Comparison of ENCODE assay signal across 8 cellular contexts in genomic region chr12:27525373-27525772, GRCh38. TPM values are rescaled to one million over a fixed set of nuclear protein-coding genes. Genes with fewer than 3 reads are reported as not detected.
DNase-seq lines count a peak whose midpoint lies in the region; ATAC-seq and TF ChIP-seq lines count a peak whose summit lies in the region.

No MANE protein-coding gene starts in this region.

- H3K27me3 ChIP-seq in ACC112 (ENCODE audit: insufficient read depth, low read length) (no peaks in the 10 kb centered on the region), uterus (no peaks in the 10 kb centered on the region), WERI-Rb-1 (ENCODE audit: insufficient read depth, low read depth, severe bottlenecking) (no peaks in the 10 kb centered on the region)

- DNase-seq in HT1080 (ENCODE audit: low read depth) (peak; percentile 92), MCF 10A (ENCODE audit: unreplicated experiment) (peak; percentile 78), medulla oblongata (ENCODE audit: extremely low spot score) (peak; percentile 59), uterus (peak in 1 of 2 donors; percentile 51), WERI-Rb-1 (no peak), NCI-H82 treated with DMSO at 0.1 percent for 48 hours (lab: John Stamatoyannopoulos, UW; ENCODE audit: unreplicated experiment) (no peak)

- TF ChIP-seq CTCF in MCF 10A (IDR thresholded peaks at IDR 0.05; ENCODE audit: unreplicated experiment): no peak
- TF ChIP-seq CTCF in uterus (IDR thresholded peaks at IDR 0.05): no peak
- no peak for TF ChIP-seq CTCF in WERI-Rb-1 (IDR thresholded peaks at IDR 0.05; ENCODE audit: low read depth, low read length)

- TF ChIP-seq POLR2A in uterus (IDR thresholded peaks at IDR 0.05): peak in 1 of 2 donors; percentile 12

- H3K4me1 ChIP-seq in ACC112 (ENCODE audit: control insufficient read depth, insufficient read depth, low read length, unreplicated experiment) (peaks cover 45% of the 10 kb centered on the region), uterus (no peaks in the 10 kb centered on the region)

- H3K4me3 Mint-ChIP-seq in MCF 10A (ENCODE audit: unreplicated experiment): peak overlapping the region; percentile 85

- peak overlapping the region; percentile 90 for H3K27ac Mint-ChIP-seq in MCF 10A (ENCODE audit: low read depth, unreplicated experiment)

- intact Hi-C loops in MCF 10A (cut with micrococcal nuclease) (loop anchor here (1.0 to 2.0 kb wide), 4 partner anchors 16 to 101 kb away; no protein-coding TSS in a partner anchor), uterus (cut with DNase I; ENCODE audit: low total_unique reads) (no loop called here)

- CTCF ChIA-PET in MCF 10A (lab: Yijun Ruan, JAX): interaction anchor here (0.8 to 2.9 kb wide), 5 partner anchors 15 to 90 kb away, joined by 3 to 28 read pairs (median 4); no protein-coding TSS in a partner anchor

- H3K4me1 Mint-ChIP-seq in MCF 10A (ENCODE audit: insufficient read depth, unreplicated experiment): peaks cover 25% of the 10 kb centered on the region

- H3K4me3 ChIP-seq in ACC112 (ENCODE audit: low read depth, low read length) (peak overlapping the region; percentile 84), uterus (peak overlapping the region; percentile 65 to 79), WERI-Rb-1 (ENCODE audit: low read depth, low read length) (no peak overlapping the region)

- H3K9me3 ChIP-seq in uterus (no peaks in the 10 kb centered on the region), WERI-Rb-1 (ENCODE audit: severe bottlenecking) (no peaks in the 10 kb centered on the region)

- no TSS peak for BruUV-seq in MCF 10A (replicated peaks; lab: Mats Ljungman, UMichigan)

- peak overlapping the region; percentile 74 for H3K27ac ChIP-seq in ACC112 (ENCODE audit: low read depth, low read length)
- H3K27ac ChIP-seq in uterus: peak overlapping the region; percentile 89 to 93
- no peak overlapping the region for H3K27ac ChIP-seq in WERI-Rb-1

- peaks cover 8% of the 10 kb centered on the region for H3K36me3 Mint-ChIP-seq in MCF 10A (ENCODE audit: insufficient read depth, unreplicated experiment)

- POLR2A ChIA-PET in MCF 10A (lab: Yijun Ruan, JAX): interaction anchor here (0.7 to 3.8 kb wide), 28 partner anchors 8 to 503 kb away, joined by 3 to 129 read pairs (median 12); partner anchors contain the start of genes BMAL2 and MED21

- H3K9me3 Mint-ChIP-seq in MCF 10A (ENCODE audit: unreplicated experiment): no peaks in the 10 kb centered on the region

- H3K79me2 ChIP-seq in ACC112 (ENCODE audit: control insufficient read depth, insufficient read depth, low read length, unreplicated experiment): peaks cover 57% of the 10 kb centered on the region

- no peak for ATAC-seq in GM19351 (IDR thresholded peaks at IDR 0.05; ENCODE audit: unreplicated experiment)

- H3K36me3 ChIP-seq in ACC112 (ENCODE audit: insufficient read depth, low read length) (no peaks in the 10 kb centered on the region), uterus (no peaks in the 10 kb centered on the region), WERI-Rb-1 (no peaks in the 10 kb centered on the region)

- no peak overlapping the region for H2AFZ ChIP-seq in ACC112 (ENCODE audit: low read length, unreplicated experiment)

- no peaks in the 10 kb centered on the region for H3K27me3 Mint-ChIP-seq in MCF 10A (ENCODE audit: insufficient read depth, unreplicated experiment)

RNA-seq across cellular contexts. Expression of gene PPFIBP1, which starts 1.4 kb away (rescaled TPM):
- total RNA-seq in HT1080 (2014; rRNA removed; shearing (Covaris generic)): 86.7 and 105 TPM in 2 replicates
- polyA plus RNA-seq in HT1080 (2015; cell fraction: cytosol; rRNA removed): 106 and 155 TPM in 2 replicates
- polyA plus RNA-seq in HT1080 (2015; cell fraction: nucleus; rRNA removed): 351 and 401 TPM in 2 replicates
- total RNA-seq in MCF 10A (2022) (82.6 and 87.7 TPM in 2 replicates), uterus (100 to 1,000 TPM in 1 of 4 donors, 10 to 100 TPM in 3; 43.8 to 139 (median 82.7) TPM)

Comparison
In these comparisons a context has a peak if more than half of its experiments do, and no peak if none do; other contexts are left out.
1. DNase-seq: peak in HT1080 (single experiment), MCF 10A (single experiment) and medulla oblongata (single experiment); none in WERI-Rb-1 (single experiment) and NCI-H82 treated with DMSO at 0.1 percent for 48 hours (single experiment).